ENCODE assay signal across 8 cellular contexts in genomic region chr5:128085413-128085812, GRCh38. TPM values are rescaled to one million over a fixed set of nuclear protein-coding genes. Genes with fewer than 3 reads are reported as not detected.
A peak's percentile ranks its signal among the peaks of the same experiment; 100 is the strongest.
DNase-seq lines count a peak whose midpoint lies in the region; ATAC-seq and TF ChIP-seq lines count a peak whose summit lies in the region.

No MANE protein-coding gene starts in this region.

- H3K4me1 ChIP-seq in Loucy (ENCODE audit: insufficient read depth, low read length, poor library complexity, severe bottlenecking) (peaks cover 22% of the 10 kb centered on the region), duodenal mucosa (ENCODE audit: control insufficient read depth in 1 of 2, insufficient read depth in 2 of 2, low read length in 2 of 2) (peaks cover 18 to 25% of the 10 kb centered on the region in 2 donors), neural progenitor cell (peaks cover 14% of the 10 kb centered on the region)

- no peak for TF ChIP-seq CTCF in CD4-positive, alpha-beta T cell (IDR thresholded peaks at IDR 0.05)
- no peak for TF ChIP-seq CTCF in Loucy (conservative IDR thresholded peaks at IDR 0.05; ENCODE audit: low read length)
- no peak for TF ChIP-seq CTCF in neural progenitor cell (IDR thresholded peaks at IDR 0.05)

- H4K20me1 ChIP-seq in Loucy (ENCODE audit: insufficient read depth, low read length, poor library complexity, severe bottlenecking) (peaks cover 12% of the 10 kb centered on the region), neural progenitor cell (ENCODE audit: low read depth) (peaks cover 23% of the 10 kb centered on the region)

- H2AFZ ChIP-seq in Loucy (ENCODE audit: low read length) (no peak overlapping the region), neural progenitor cell (replicated peaks) (no peak overlapping the region)

- H3K4me3 ChIP-seq in Loucy (ENCODE audit: low read length, poor library complexity, severe bottlenecking) (peak overlapping the region; percentile 77), duodenal mucosa (ENCODE audit: low read depth in 1 of 2, low read length in 2 of 2) (peak overlapping the region; percentile 93 to 94), neural progenitor cell (peak overlapping the region; percentile 89)

- peak overlapping the region; percentile 97 for H3K4me3 Mint-ChIP-seq in CD4-positive, alpha-beta T cell
- peak overlapping the region; percentile 96 for H3K4me3 Mint-ChIP-seq in neural progenitor cell

- H3K9ac ChIP-seq in Loucy (ENCODE audit: low read depth, low read length, poor library complexity, severe bottlenecking) (peak overlapping the region; percentile 63), duodenal mucosa (ENCODE audit: low read depth in 1 of 2, low read length in 2 of 2) (peak overlapping the region in 1 of 2 donors; percentile 81), neural progenitor cell (no peak overlapping the region)

- no peak for DNase-seq in CD4-positive, alpha-beta T cell
- DNase-seq in neural progenitor cell (ENCODE audit: low spot score) = no peak
- DNase-seq in KBM-7 = no peak
- DNase-seq in mesenteric fat pad (ENCODE audit: low spot score) = no peak
- DNase-seq in NCI-H2107 treated with DMSO at 0.1 percent for 48 hours (lab: John Stamatoyannopoulos, UW; ENCODE audit: unreplicated experiment) = no peak

- H3K9me2 ChIP-seq in Loucy (replicated peaks; ENCODE audit: low read depth, low read length) = no peaks in the 10 kb centered on the region

- H3K79me2 ChIP-seq in Loucy (ENCODE audit: insufficient read depth, low read length) = peaks cover 13% of the 10 kb centered on the region
- peaks cover 21% of the 10 kb centered on the region for H3K79me2 ChIP-seq in neural progenitor cell (ENCODE audit: low read depth)

- no peaks in the 10 kb centered on the region for H3K27me3 ChIP-seq in CD4-positive, alpha-beta T cell (ENCODE audit: control insufficient read depth, insufficient read depth, low read length)
- H3K27me3 ChIP-seq in Loucy (ENCODE audit: insufficient read depth, low read length, poor library complexity, severe bottlenecking) (no peaks in the 10 kb centered on the region), duodenal mucosa (ENCODE audit: control insufficient read depth in 1 of 2, insufficient read depth in 2 of 2, low read length in 2 of 2) (no peaks in the 10 kb centered on the region), neural progenitor cell (peaks cover 15% of the 10 kb centered on the region)

- H3F3A ChIP-seq in Loucy (ENCODE audit: low read depth) = no peaks in the 10 kb centered on the region
- H3F3A ChIP-seq in neural progenitor cell (ENCODE audit: low read depth) = peaks cover 25% of the 10 kb centered on the region

- no peak for ATAC-seq in CD4-positive, alpha-beta T cell (ENCODE audit: poor library complexity)
- ATAC-seq in GM18502 (IDR thresholded peaks at IDR 0.05; ENCODE audit: poor library complexity, unreplicated experiment) = no peak

- intact Hi-C loops in CD4-positive, alpha-beta T cell (cut with DNase I, micrococcal nuclease) = loop anchor here (5.0 to 10.0 kb wide), 5 partner anchors 128 to 1661 kb away; partner anchors contain the start of genes GRAMD2B (in 1 of the 2), ISOC1 (in 1 of the 2) and PRRC1 (in 1 of the 2)

- H3K4me1 Mint-ChIP-seq in CD4-positive, alpha-beta T cell (ENCODE audit: low read depth) = peaks cover 64% of the 10 kb centered on the region
- H3K4me1 Mint-ChIP-seq in neural progenitor cell = peaks cover 39% of the 10 kb centered on the region

- no peaks in the 10 kb centered on the region for H3K9me3 ChIP-seq in CD4-positive, alpha-beta T cell (ENCODE audit: control insufficient read depth, low read length)
- H3K9me3 ChIP-seq in Loucy (ENCODE audit: insufficient read depth, low read depth, low read length) (no peaks in the 10 kb centered on the region), duodenal mucosa (ENCODE audit: control insufficient read depth in 1 of 2, low read length in 2 of 2) (no peaks in the 10 kb centered on the region), neural progenitor cell (ENCODE audit: low read depth) (no peaks in the 10 kb centered on the region)

- H3K27ac Mint-ChIP-seq in CD4-positive, alpha-beta T cell = peak overlapping the region; percentile 84
- H3K27ac Mint-ChIP-seq in neural progenitor cell = no peak overlapping the region

- CTCF ChIA-PET in CD4-positive, alpha-beta T cell (lab: Charles Lee) = no interaction called here

- H3K36me3 Mint-ChIP-seq in CD4-positive, alpha-beta T cell (ENCODE audit: low read depth) = peaks cover 27% of the 10 kb centered on the region
- H3K36me3 Mint-ChIP-seq in neural progenitor cell = peaks cover 17% of the 10 kb centered on the region

- in situ Hi-C loops in KBM-7 (cut with MboI; ENCODE audit: low pct_unique_long_range_greater_than_20kb, low sequenced_read_pairs) = no loop called here

- POLR2A ChIA-PET in CD4-positive, alpha-beta T cell (lab: Charles Lee) = no interaction called here

- H3K27ac ChIP-seq in CD4-positive, alpha-beta T cell (ENCODE audit: low read depth, low read length) = no peak overlapping the region
- H3K27ac ChIP-seq in duodenal mucosa (ENCODE audit: low read depth, low read length) (no peak overlapping the region), neural progenitor cell (no peak overlapping the region)

- no peaks in the 10 kb centered on the region for H3K9me3 Mint-ChIP-seq in CD4-positive, alpha-beta T cell
- H3K9me3 Mint-ChIP-seq in neural progenitor cell = no peaks in the 10 kb centered on the region

- H3K4me2 ChIP-seq in Loucy (ENCODE audit: low read depth, low read length, poor library complexity, severe bottlenecking) = peak overlapping the region; percentile 87
- H3K4me2 ChIP-seq in neural progenitor cell = peak overlapping the region; percentile 88

- H3K36me3 ChIP-seq in Loucy (ENCODE audit: insufficient read depth, low read length) = no peaks in the 10 kb centered on the region
- H3K36me3 ChIP-seq in duodenal mucosa (ENCODE audit: control insufficient read depth in 1 of 2, insufficient read depth in 2 of 2, low read length in 2 of 2) = no peaks in the 10 kb centered on the region
- H3K36me3 ChIP-seq in neural progenitor cell = no peaks in the 10 kb centered on the region

- no peaks in the 10 kb centered on the region for H3K27me3 Mint-ChIP-seq in CD4-positive, alpha-beta T cell
- no peaks in the 10 kb centered on the region for H3K27me3 Mint-ChIP-seq in neural progenitor cell (ENCODE audit: insufficient read depth, low read depth)

RNA-seq across cellular contexts. Expression of gene SLC12A2, which starts 1.8 kb away (rescaled TPM):
- 10 to 100 TPM; 13.7 to 16.4 TPM for total RNA-seq in CD4-positive, alpha-beta T cell
- 15.6 and 24.6 TPM in 2 replicates for total RNA-seq in neural progenitor cell (ENCODE audit: low replicate concordance)
- total RNA-seq in mesenteric fat pad = 14.0 TPM
